24 cellular contexts compared by ENCODE assay signal in genomic region chr9:114433720-114434255, GRCh38. TPM values are rescaled to one million over a fixed set of nuclear protein-coding genes. Genes with fewer than 3 reads are reported as not detected.
A peak's percentile ranks its signal among the peaks of the same experiment; 100 is the strongest.
DNase-seq lines count a peak whose midpoint lies in the region; ATAC-seq and TF ChIP-seq lines count a peak whose summit lies in the region.
"Had no signal": no experiment of that assay in that cellular context is flagged by ENCODE, and none has a peak within 500 bp of the region (broad histone marks: within the 10 kb centered on the region; RNA-seq: fewer than 3 reads in every experiment).

No MANE protein-coding gene starts in this region.

- H3K36me3 ChIP-seq in body of pancreas (replicated peaks in 1 of 2; ENCODE audit: insufficient read depth in 1 of 2, low read depth in 2 of 2) = no peaks in the 10 kb centered on the region
- H3K36me3 ChIP-seq: cardiac muscle cell, MG63, WERI-Rb-1 had no signal

- TF ChIP-seq POLR2A in body of pancreas (IDR thresholded peaks at IDR 0.05) (no peak), lower leg skin (IDR thresholded peaks at IDR 0.05) (no peak)

- peak; percentile 56 for ATAC-seq in HG03066 (IDR thresholded peaks at IDR 0.05; ENCODE audit: low read depth, unreplicated experiment)
- peak; percentile 88 for ATAC-seq in activated CD8-positive, alpha-beta T cell treated with anti-CD3 and anti-CD28 coated beads, Interleukin-2, amount 10 ng/mL, durations not matched to agents 7 days and 5 days
- ATAC-seq in body of pancreas = no peak
- ATAC-seq: sciatic nerve had no signal

- H3K27me3 Mint-ChIP-seq in activated naive CD8-positive, alpha-beta T cell = no peaks in the 10 kb centered on the region
- H3K27me3 Mint-ChIP-seq in activated naive CD8-positive, alpha-beta T cell treated with anti-CD3 and anti-CD28 coated beads for 36 hours = no peaks in the 10 kb centered on the region
- H3K27me3 Mint-ChIP-seq in activated CD8-positive, alpha-beta T cell treated with anti-CD3 and anti-CD28 coated beads, Interleukin-2, amount 10 ng/mL, durations not matched to agents 7 days and 5 days (ENCODE audit: low read depth) = peaks cover 3% of the 10 kb centered on the region
- H3K27me3 Mint-ChIP-seq: IgD-negative memory B cell had no signal

- H3K27ac ChIP-seq in body of pancreas = no peak overlapping the region
- H3K27ac ChIP-seq: cardiac muscle cell, GM23248, SK-N-MC, WERI-Rb-1 had no signal

- no peak overlapping the region for H3K4me3 Mint-ChIP-seq in activated naive CD8-positive, alpha-beta T cell
- H3K4me3 Mint-ChIP-seq in activated naive CD8-positive, alpha-beta T cell treated with anti-CD3 and anti-CD28 coated beads for 36 hours = no peak overlapping the region
- H3K4me3 Mint-ChIP-seq in activated CD8-positive, alpha-beta T cell treated with anti-CD3 and anti-CD28 coated beads, Interleukin-2, amount 10 ng/mL, durations not matched to agents 7 days and 5 days = no peak overlapping the region
- H3K4me3 Mint-ChIP-seq: activated T-cell treated with anti-CD3 and anti-CD28 coated beads, Interleukin-2, amount 50 U/mL, for 72 hours; CD14-positive monocyte; dendritic cell treated with granulocyte-macrophage colony-stimulating factor and Interleukin-4, amounts not matched to agents 40 ng/mL and 50 ng/mL, for 4 days; HFFc6; IgD-negative memory B cell had no signal

- H3K4me3 ChIP-seq in body of pancreas (no peak overlapping the region), lower leg skin (ENCODE audit: low read depth, poor library complexity, severe bottlenecking) (no peak overlapping the region)
- H3K4me3 ChIP-seq: cardiac muscle cell, GM23248, MG63, SK-N-MC had no signal

- H3K36me3 Mint-ChIP-seq in activated naive CD8-positive, alpha-beta T cell = no peaks in the 10 kb centered on the region
- no peaks in the 10 kb centered on the region for H3K36me3 Mint-ChIP-seq in activated naive CD8-positive, alpha-beta T cell treated with anti-CD3 and anti-CD28 coated beads for 36 hours
- H3K36me3 Mint-ChIP-seq in activated CD8-positive, alpha-beta T cell treated with anti-CD3 and anti-CD28 coated beads, Interleukin-2, amount 10 ng/mL, durations not matched to agents 7 days and 5 days (ENCODE audit: low read depth) = no peaks in the 10 kb centered on the region
- H3K36me3 Mint-ChIP-seq: CD14-positive monocyte had no signal

- H3K27me3 ChIP-seq in body of pancreas = no peaks in the 10 kb centered on the region
- H3K27me3 ChIP-seq: MG63 had no signal

- POLR2A ChIA-PET in activated CD8-positive, alpha-beta T cell treated with anti-CD3 and anti-CD28 coated beads, Interleukin-2, amount 10 ng/mL, durations not matched to agents 7 days and 5 days (lab: Charles Lee) = interaction anchor here (1.0 kb wide), 1 partner anchor 28 kb away, joined by 4 read pairs; no protein-coding TSS in a partner anchor

- 40 to 41% methylated on average over 6 of the region's 6 CpGs for WGBS in body of pancreas, 2 donors
- WGBS in lower leg skin, 2 donors = 64 to 70% methylated on average over 6 of the region's 6 CpGs

- intact Hi-C loops in body of pancreas (cut with DNase I) = no loop called here
- intact Hi-C loops in lower leg skin (cut with DNase I; ENCODE audit: low total_unique reads) = no loop called here

- CTCF ChIA-PET in activated CD8-positive, alpha-beta T cell treated with anti-CD3 and anti-CD28 coated beads, Interleukin-2, amount 10 ng/mL, durations not matched to agents 7 days and 5 days (lab: Charles Lee) = interaction anchor here (1.1 to 5.8 kb wide), 7 partner anchors 10 to 219 kb away, joined by 3 to 57 read pairs (median 5); no protein-coding TSS in a partner anchor

- no peaks in the 10 kb centered on the region for H3K9me3 ChIP-seq in body of pancreas
- H3K9me3 ChIP-seq: MG63 had no signal

- peak overlapping the region; percentile 52 for H3K27ac Mint-ChIP-seq in activated naive CD8-positive, alpha-beta T cell
- H3K27ac Mint-ChIP-seq in activated naive CD8-positive, alpha-beta T cell treated with anti-CD3 and anti-CD28 coated beads for 36 hours = no peak overlapping the region
- peak overlapping the region; percentile 69 for H3K27ac Mint-ChIP-seq in activated CD8-positive, alpha-beta T cell treated with anti-CD3 and anti-CD28 coated beads, Interleukin-2, amount 10 ng/mL, durations not matched to agents 7 days and 5 days
- H3K27ac Mint-ChIP-seq: activated T-cell treated with anti-CD3 and anti-CD28 coated beads, Interleukin-2, amount 50 U/mL, for 72 hours; CD14-positive monocyte; dendritic cell treated with granulocyte-macrophage colony-stimulating factor and Interleukin-4, amounts not matched to agents 40 ng/mL and 50 ng/mL, for 4 days; HFFc6 had no signal

- H3K9me3 Mint-ChIP-seq in activated naive CD8-positive, alpha-beta T cell (ENCODE audit: low read depth) = no peaks in the 10 kb centered on the region
- no peaks in the 10 kb centered on the region for H3K9me3 Mint-ChIP-seq in activated naive CD8-positive, alpha-beta T cell treated with anti-CD3 and anti-CD28 coated beads for 36 hours
- no peaks in the 10 kb centered on the region for H3K9me3 Mint-ChIP-seq in activated CD8-positive, alpha-beta T cell treated with anti-CD3 and anti-CD28 coated beads, Interleukin-2, amount 10 ng/mL, durations not matched to agents 7 days and 5 days (ENCODE audit: insufficient read depth)
- H3K9me3 Mint-ChIP-seq: activated T-cell treated with anti-CD3 and anti-CD28 coated beads, Interleukin-2, amount 50 U/mL, for 72 hours; CD14-positive monocyte; dendritic cell treated with granulocyte-macrophage colony-stimulating factor and Interleukin-4, amounts not matched to agents 40 ng/mL and 50 ng/mL, for 4 days; HFFc6; IgD-negative memory B cell had no signal

- H3K4me1 Mint-ChIP-seq in activated naive CD8-positive, alpha-beta T cell (ENCODE audit: low read depth) = peaks cover 3% of the 10 kb centered on the region
- H3K4me1 Mint-ChIP-seq in activated naive CD8-positive, alpha-beta T cell treated with anti-CD3 and anti-CD28 coated beads for 36 hours = peaks cover 3% of the 10 kb centered on the region
- H3K4me1 Mint-ChIP-seq in activated CD8-positive, alpha-beta T cell treated with anti-CD3 and anti-CD28 coated beads, Interleukin-2, amount 10 ng/mL, durations not matched to agents 7 days and 5 days (ENCODE audit: low read depth) = peaks cover 6% of the 10 kb centered on the region
- H3K4me1 Mint-ChIP-seq: CD14-positive monocyte had no signal

- no peak for DNase-seq in activated naive CD8-positive, alpha-beta T cell treated with anti-CD3 and anti-CD28 coated beads for 36 hours
- DNase-seq in activated CD8-positive, alpha-beta T cell treated with anti-CD3 and anti-CD28 coated beads, Interleukin-2, amount 10 ng/mL, durations not matched to agents 7 days and 5 days = peak; percentile 51
- DNase-seq in SHP77 treated with DMSO at 0.1 percent for 48 hours (lab: John Stamatoyannopoulos, UW) (no peak), body of pancreas (no peak), lower leg skin (ENCODE audit: low spot score in 2 of 2) (no peak)
- DNase-seq: activated T-cell treated with anti-CD3 and anti-CD28 coated beads, Interleukin-2, amount 50 U/mL, for 72 hours; amygdala; glutamatergic neuron; GM23248; HFFc6; kidney glomerular epithelial cell; MG63; NCI-H1436; NCI-H510A; stimulated activated CD8-positive, alpha-beta memory T cell treated with anti-CD3 and anti-CD28 coated beads, Interleukin-4, amount 100 ng/mL, for 48 hours; WERI-Rb-1 had no signal

- H3K4me1 ChIP-seq in body of pancreas = no peaks in the 10 kb centered on the region

- no peak for TF ChIP-seq CTCF in body of pancreas (IDR thresholded peaks at IDR 0.05)
- TF ChIP-seq CTCF in lower leg skin (IDR thresholded peaks at IDR 0.05) = no peak

RNA-seq across cellular contexts. Expression of gene AKNA, which starts 46.0 kb away (rescaled TPM):
- 100 to 1,000 TPM; 129 to 130 TPM for total RNA-seq in activated naive CD8-positive, alpha-beta T cell treated with anti-CD3 and anti-CD28 coated beads for 36 hours
- 100 to 1,000 TPM; 413 to 430 TPM for total RNA-seq in activated CD8-positive, alpha-beta T cell treated with anti-CD3 and anti-CD28 coated beads, Interleukin-2, amount 10 ng/mL, durations not matched to agents 7 days and 5 days
- 10 to 100 TPM in 1 of 2 donors, 1 to 10 TPM in 1; 7.3 to 11.9 TPM for total RNA-seq in body of pancreas
- total RNA-seq in lower leg skin = 10 to 100 TPM in 1 of 4 donors, 1 to 10 TPM in 3; 6.4 to 13.2 (median 8.0) TPM

Comparison
In these comparisons a context has a peak if more than half of its experiments do, and no peak if none do; other contexts are left out.
1. RNA of gene AKNA, which starts 46.0 kb away (total RNA-seq): 413 to 430 TPM in activated CD8-positive, alpha-beta T cell treated with anti-CD3 and anti-CD28 coated beads, Interleukin-2, amount 10 ng/mL, durations not matched to agents 7 days and 5 days and 129 to 130 TPM in activated naive CD8-positive, alpha-beta T cell treated with anti-CD3 and anti-CD28 coated beads for 36 hours; 7.3 to 11.9 TPM in body of pancreas and 6.4 to 13.2 TPM in lower leg skin; every median in the first group is over 4 times any median in the second.